In the genomic region with DNA sequence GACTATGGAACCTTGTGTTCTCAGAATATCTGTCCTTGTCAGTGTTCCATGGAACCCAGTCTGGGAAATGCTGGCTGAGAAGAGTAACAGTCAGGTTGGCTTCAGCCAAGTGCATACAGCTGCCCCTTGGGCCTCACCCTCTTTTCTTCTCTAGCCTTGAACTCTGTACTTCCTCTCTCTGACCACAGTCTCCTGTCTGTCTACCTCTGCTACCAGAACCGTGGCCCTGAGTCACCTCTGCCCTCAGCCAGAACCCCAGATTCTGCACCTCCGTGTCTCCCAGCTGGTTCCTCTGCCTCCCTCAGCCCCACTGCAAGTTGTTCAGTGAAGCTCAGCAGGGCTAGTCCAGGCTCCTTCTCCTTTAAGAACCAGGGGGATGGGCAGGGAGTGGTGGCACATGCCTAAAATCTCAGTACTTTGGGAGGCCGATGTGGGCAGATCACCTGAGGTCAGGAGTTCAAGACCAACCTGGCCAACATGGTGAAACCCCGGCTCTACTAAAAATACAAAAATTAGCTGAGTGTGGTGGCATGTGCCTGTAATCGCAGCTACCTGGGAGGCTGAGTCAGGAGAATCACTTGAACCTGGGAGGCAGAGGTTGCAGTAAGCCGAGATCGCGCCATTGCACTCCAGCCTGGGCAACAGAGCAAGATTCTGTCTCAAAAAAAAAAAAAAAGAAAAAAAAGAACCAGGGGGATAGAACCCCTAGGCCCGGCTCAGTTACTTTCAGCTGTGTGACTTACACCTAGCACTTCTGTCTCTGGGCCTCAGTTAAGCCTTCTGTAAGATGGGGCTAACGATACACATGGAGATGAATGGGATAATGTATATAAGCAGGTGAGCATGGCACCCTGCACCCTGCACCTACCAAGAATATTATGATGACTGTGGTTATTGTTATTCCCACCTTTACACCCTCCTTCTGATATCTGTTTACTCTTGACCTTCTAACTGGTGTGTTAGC, we compare ENCODE assay signal across 8 cellular contexts. TPM values are rescaled to one million over a fixed set of nuclear protein-coding genes. Genes with fewer than 3 reads are reported as not detected.
DNase-seq lines count a peak whose midpoint lies in the region; ATAC-seq and TF ChIP-seq lines count a peak whose summit lies in the region.

No MANE protein-coding gene starts in this region.

- no peaks in the 10 kb centered on the region for H3K27me3 Mint-ChIP-seq in activated B cell treated with CpG ODN at 0.5 μM for 24 hours
- H3K27me3 Mint-ChIP-seq in natural killer cell treated with Interleukin-12 subunit alpha and Interleukin-12 subunit beta and Interleukin-15 and Interleukin-18, amount 100 ng/mL, for 72 hours: no peaks in the 10 kb centered on the region

- DNase-seq in AML-193 (lab: John Stamatoyannopoulos, UW) (peak; percentile 62 to 72), activated B cell treated with CpG ODN at 0.5 μM for 24 hours (peak; percentile 34), NCI-H146 (lab: John Stamatoyannopoulos, UW) (no peak), dedifferentiated amniotic fluid mesenchymal stem cell (ENCODE audit: extremely low spot score) (no peak), NCI-H146 treated with DMSO at 0.1 percent for 48 hours (lab: John Stamatoyannopoulos, UW; ENCODE audit: unreplicated experiment) (no peak)
- DNase-seq in natural killer cell treated with Interleukin-12 subunit alpha and Interleukin-12 subunit beta and Interleukin-15 and Interleukin-18, amount 100 ng/mL, for 72 hours (ENCODE audit: low spot score): no peak

- TF ChIP-seq CTCF in activated B cell treated with CpG ODN at 0.5 μM for 24 hours (IDR thresholded peaks at IDR 0.05): no peak

- H3K4me1 Mint-ChIP-seq in activated B cell treated with CpG ODN at 0.5 μM for 24 hours: peaks cover 71% of the 10 kb centered on the region
- H3K4me1 Mint-ChIP-seq in natural killer cell treated with Interleukin-12 subunit alpha and Interleukin-12 subunit beta and Interleukin-15 and Interleukin-18, amount 100 ng/mL, for 72 hours (ENCODE audit: low read depth in 2 of 2): peaks cover 53 to 55% of the 10 kb centered on the region in 2 donors

- intact Hi-C loops in activated B cell treated with CpG ODN at 0.5 μM for 24 hours (cut with micrococcal nuclease): loop anchor here (1.0 to 10.0 kb wide), 4 partner anchors 11 to 237 kb away; partner anchors contain the start of gene EMC3

- no peaks in the 10 kb centered on the region for H3K9me3 Mint-ChIP-seq in activated B cell treated with CpG ODN at 0.5 μM for 24 hours
- peaks cover 3% of the 10 kb centered on the region for H3K9me3 Mint-ChIP-seq in natural killer cell treated with Interleukin-12 subunit alpha and Interleukin-12 subunit beta and Interleukin-15 and Interleukin-18, amount 100 ng/mL, for 72 hours

- peak overlapping the region; percentile 77 for H3K27ac Mint-ChIP-seq in activated B cell treated with CpG ODN at 0.5 μM for 24 hours
- H3K27ac Mint-ChIP-seq in natural killer cell treated with Interleukin-12 subunit alpha and Interleukin-12 subunit beta and Interleukin-15 and Interleukin-18, amount 100 ng/mL, for 72 hours: peak overlapping the region; percentile 84 to 92

- CTCF ChIA-PET in activated B cell treated with CpG ODN at 0.5 μM for 24 hours (lab: Charles Lee): interaction anchor here (0.9 to 4.8 kb wide), 9 partner anchors 10 to 442 kb away, joined by 3 to 43 read pairs (median 4); partner anchors contain the start of genes IRAK2, TATDN2 and VHL

- POLR2A ChIA-PET in activated B cell treated with CpG ODN at 0.5 μM for 24 hours (lab: Charles Lee): interaction anchor here (0.6 to 5.2 kb wide), 24 partner anchors 11 to 543 kb away, joined by 3 to 148 read pairs (median 5); partner anchors contain the start of genes ARPC4, BRK1, CRELD1 and EMC3

- peaks cover 49% of the 10 kb centered on the region for H3K36me3 Mint-ChIP-seq in activated B cell treated with CpG ODN at 0.5 μM for 24 hours (ENCODE audit: low read depth)
- H3K36me3 Mint-ChIP-seq in natural killer cell treated with Interleukin-12 subunit alpha and Interleukin-12 subunit beta and Interleukin-15 and Interleukin-18, amount 100 ng/mL, for 72 hours: peaks cover 22% of the 10 kb centered on the region

- peak overlapping the region; percentile 3 for H3K4me3 Mint-ChIP-seq in activated B cell treated with CpG ODN at 0.5 μM for 24 hours
- peak overlapping the region; percentile 87 for H3K4me3 Mint-ChIP-seq in natural killer cell treated with Interleukin-12 subunit alpha and Interleukin-12 subunit beta and Interleukin-15 and Interleukin-18, amount 100 ng/mL, for 72 hours

- ATAC-seq in GM19395 (IDR thresholded peaks at IDR 0.05; ENCODE audit: unreplicated experiment) (peak; percentile 69), HG03432 (IDR thresholded peaks at IDR 0.05; ENCODE audit: unreplicated experiment) (peak; percentile 75), activated B cell treated with CpG ODN at 0.5 μM for 24 hours (ENCODE audit: low read depth) (peak; percentile 62)
- peak; percentile 59 to 71 for ATAC-seq in natural killer cell treated with Interleukin-12 subunit alpha and Interleukin-12 subunit beta and Interleukin-15 and Interleukin-18, amount 100 ng/mL, for 72 hours

RNA-seq across cellular contexts. Expression of gene TATDN2, which starts 24.3 kb away (rescaled TPM):
- 55.6 and 56.2 TPM in 2 replicates for total RNA-seq in activated B cell treated with CpG ODN at 0.5 μM for 24 hours
- total RNA-seq in natural killer cell treated with Interleukin-12 subunit alpha and Interleukin-12 subunit beta and Interleukin-15 and Interleukin-18, amount 100 ng/mL, for 72 hours: 10 to 100 TPM; 66.3 to 93.3 TPM

RNA-seq across cellular contexts. Expression of gene IRAK2, which starts 59.2 kb away (rescaled TPM):
- 8.6 and 8.8 TPM in 2 replicates for total RNA-seq in activated B cell treated with CpG ODN at 0.5 μM for 24 hours
- total RNA-seq in natural killer cell treated with Interleukin-12 subunit alpha and Interleukin-12 subunit beta and Interleukin-15 and Interleukin-18, amount 100 ng/mL, for 72 hours: 10 to 100 TPM; 35.1 to 78.4 TPM

Comparison
In these comparisons a context has a peak if more than half of its experiments do, and no peak if none do; other contexts are left out.
1. DNase-seq: peak in AML-193 (2 of 2) and activated B cell treated with CpG ODN at 0.5 μM for 24 hours (single experiment); none in natural killer cell treated with Interleukin-12 subunit alpha and Interleukin-12 subunit beta and Interleukin-15 and Interleukin-18, amount 100 ng/mL, for 72 hours (single experiment), NCI-H146 (single experiment), dedifferentiated amniotic fluid mesenchymal stem cell (single experiment) and NCI-H146 treated with DMSO at 0.1 percent for 48 hours (single experiment).
2. Peak in every context shown above with its lines, with median percentiles within 50 percentile points of each other: ATAC-seq.